14 cellular contexts compared by ENCODE assay signal in genomic region chr11:47305734-47306483, GRCh38. TPM values are rescaled to one million over a fixed set of nuclear protein-coding genes. Genes with fewer than 3 reads are reported as not detected.
DNase-seq lines count a peak whose midpoint lies in the region; ATAC-seq, FAIRE-seq and TF ChIP-seq lines count a peak whose summit lies in the region.
"Had no signal": no experiment of that assay in that cellular context is flagged by ENCODE, and none has a peak within 500 bp of the region (broad histone marks: within the 10 kb centered on the region; RNA-seq: fewer than 3 reads in every experiment).

No MANE protein-coding gene starts in this region.

- H3K36me3 ChIP-seq in WERI-Rb-1, result peaks cover 81% of the 10 kb centered on the region

- no peaks in the 10 kb centered on the region for H3K27me3 ChIP-seq in WERI-Rb-1 (ENCODE audit: insufficient read depth, low read depth, severe bottlenecking)
- H3K27me3 ChIP-seq: BE2C, left lung, pancreas had no signal

- no peak for TF ChIP-seq POLR2A in erythroblast (IDR thresholded peaks at IDR 0.05; ENCODE audit: low read length)

- TF ChIP-seq CTCF in D721Med (IDR thresholded peaks at IDR 0.05; ENCODE audit: insufficient read depth, missing control alignments) (no peak), WERI-Rb-1 (IDR thresholded peaks at IDR 0.05; ENCODE audit: low read depth, low read length) (no peak)

- intact Hi-C loops in cardiac septum (cut with DNase I), result loop anchor here (5.0 kb wide), 1 partner anchor 34 kb away; the partner anchor contains the start of gene MADD
- intact Hi-C loops in posterior cingulate gyrus (cut with DNase I), result no loop called here

- H3K9me3 ChIP-seq in WERI-Rb-1 (ENCODE audit: severe bottlenecking), result no peaks in the 10 kb centered on the region
- H3K9me3 ChIP-seq: BE2C, pancreas had no signal

- peak; percentile 90 for FAIRE-seq in D721Med (lab: Jason Lieb, UNC)
- FAIRE-seq: pancreas had no signal

- H3K27ac ChIP-seq in WERI-Rb-1, result peak overlapping the region; percentile 88
- H3K27ac ChIP-seq: left lung, pancreas had no signal

- peak overlapping the region; percentile 17 for H3K4me3 ChIP-seq in WERI-Rb-1 (ENCODE audit: low read depth, low read length)
- H3K4me3 ChIP-seq: left lung, pancreas had no signal

- DNase-seq in D721Med (ENCODE audit: insufficient read length, low spot score) (peak; percentile 58), WERI-Rb-1 (peak; percentile 86), cardiac septum (ENCODE audit: low spot score) (peak; percentile 86), posterior cingulate gyrus (peak; percentile 25 to 94 (median 72)), iPS-NIHi7 (ENCODE audit: extremely low spot score) (no peak), erythroblast (lab: John Stamatoyannopoulos, UW) (no peak)
- no peak for DNase-seq in activated CD8-positive, alpha-beta memory T cell treated with anti-CD3 and anti-CD28 coated beads for 24 hours
- DNase-seq: BE2C, GOT3, left lung, NCI-H2081 had no signal

- ATAC-seq in HG03135 (IDR thresholded peaks at IDR 0.05; ENCODE audit: unreplicated experiment), result no peak
- ATAC-seq: left lung had no signal

RNA-seq across cellular contexts. Expression of gene MADD, which starts 36.0 kb away (rescaled TPM):
- total RNA-seq in cardiac septum, result 33.1 TPM

RNA-seq across cellular contexts. Expression of gene MYBPC3, which starts 46.6 kb away (rescaled TPM):
- 1,860 TPM for total RNA-seq in cardiac septum
- total RNA-seq: urinary bladder had no signal

RNA-seq across cellular contexts. Expression of gene NR1H3, which starts 48.1 kb away (rescaled TPM):
- total RNA-seq in cardiac septum, result 7.1 TPM

RNA-seq across cellular contexts. Expression of gene ACP2, which starts 57.3 kb away (rescaled TPM):
- 17.3 TPM for total RNA-seq in cardiac septum

Comparison
In these comparisons a context has a peak if more than half of its experiments do, and no peak if none do; other contexts are left out.
1. DNase-seq: peak in D721Med (single experiment), WERI-Rb-1 (single experiment), cardiac septum (single experiment) and posterior cingulate gyrus (10 of 10); none in activated CD8-positive, alpha-beta memory T cell treated with anti-CD3 and anti-CD28 coated beads for 24 hours (single experiment), iPS-NIHi7 (single experiment) and erythroblast (0 of 2).